In genomic region chr19:46784262-46785053, GRCh38 we compare ENCODE assay signal across 1 cellular context.
TF ChIP-seq lines count a peak whose summit lies in the region.

No MANE protein-coding gene starts in this region.

TF ChIP-seq in HepG2, 621 proteins besides CTCF, POLR2A, EP300 and RAD21 (continued from another document and continues in another):
- TF ChIP-seq ZNF18 (CRISPR knock-in tag; IDR thresholded peaks at IDR 0.05; ENCODE audit: insufficient replicate concordance) (peak; percentile 26), ZSCAN22 (CRISPR knock-in tag; IDR thresholded peaks at IDR 0.05) (no peak), ZBTB7A (CRISPR knock-in tag; IDR thresholded peaks at IDR 0.05) (0 out of 2 replicates have a peak, but pooled peaks have one; percentile 17), ZC3H4 (CRISPR knock-in tag; IDR thresholded peaks at IDR 0.05; ENCODE audit: borderline replicate concordance) (0 out of 2 replicates have a peak, but pooled peaks have one; percentile 15), ZNF207 (IDR thresholded peaks at IDR 0.05; ENCODE audit: borderline replicate concordance) (no peak), EZH2 (conservative IDR thresholded peaks at IDR 0.05; ENCODE audit: low read depth, low read length) (no peak), HOXA5 (CRISPR knock-in tag; IDR thresholded peaks at IDR 0.05) (no peak), IRF2 (CRISPR knock-in tag; IDR thresholded peaks at IDR 0.05) (peak; percentile 36; the same call in 1 of the 2 replicates), ZNF224 (CRISPR knock-in tag; IDR thresholded peaks at IDR 0.05) (no peak), ZBTB20 (CRISPR knock-in tag; IDR thresholded peaks at IDR 0.05; ENCODE audit: borderline replicate concordance, low read depth) (no peak), ZNF143 (CRISPR knock-in tag; IDR thresholded peaks at IDR 0.05) (peak; percentile 75; the same call in 1 of the 2 replicates), ZNF407 (CRISPR knock-in tag; IDR thresholded peaks at IDR 0.05; ENCODE audit: not compliant biosample characterization) (peak; percentile 28), ZNF781 (CRISPR knock-in tag; IDR thresholded peaks at IDR 0.05; ENCODE audit: borderline replicate concordance, not compliant biosample characterization) (peak; percentile 9), FOSL2 (CRISPR knock-in tag; IDR thresholded peaks at IDR 0.05) (peak; percentile 60), TCF7 (IDR thresholded peaks at IDR 0.05; ENCODE audit: low read depth) (no peak), ZNF256 (CRISPR knock-in tag; conservative IDR thresholded peaks at IDR 0.05) (no peak), ZC3H13 (CRISPR knock-in tag; IDR thresholded peaks at IDR 0.05) (peak; percentile 96), RBM39 (IDR thresholded peaks at IDR 0.05; ENCODE audit: low read depth, low read length, poor library complexity, severe bottlenecking) (no peak), ZNF253 (CRISPR knock-in tag; IDR thresholded peaks at IDR 0.05; ENCODE audit: borderline replicate concordance) (no peak), KLF6 (CRISPR knock-in tag; IDR thresholded peaks at IDR 0.05) (peak; percentile 48; the same call in 1 of the 2 replicates), PRDM10 (CRISPR knock-in tag; IDR thresholded peaks at IDR 0.05; ENCODE audit: low read depth) (no peak), DR1 (CRISPR knock-in tag; IDR thresholded peaks at IDR 0.05) (no peak), RBM22 (optimal IDR thresholded peaks at IDR 0.05; ENCODE audit: low read length) (peak; percentile 92), FOXA1 (IDR thresholded peaks at IDR 0.05) (no peak), FOXA1 (CRISPR knock-in tag; IDR thresholded peaks at IDR 0.05) (no peak), REL (CRISPR knock-in tag; conservative IDR thresholded peaks at IDR 0.05) (no peak), ZHX2 (IDR thresholded peaks at IDR 0.05; ENCODE audit: low read depth) (no peak), ZHX2 (CRISPR knock-in tag; IDR thresholded peaks at IDR 0.05; ENCODE audit: borderline replicate concordance) (no peak), HDAC6 (IDR thresholded peaks at IDR 0.05; ENCODE audit: low read depth, low read length) (no peak), STAG1 (CRISPR knock-in tag; IDR thresholded peaks at IDR 0.05) (0 out of 2 replicates have a peak, but pooled peaks have one; percentile 10), MYPOP (CRISPR knock-in tag; IDR thresholded peaks at IDR 0.05) (peak; percentile 33; the same call in 1 of the 2 replicates), LRRFIP1 (CRISPR knock-in tag; conservative IDR thresholded peaks at IDR 0.05) (no peak), ZNF672 (CRISPR knock-in tag; IDR thresholded peaks at IDR 0.05) (no peak), NR2C2 (CRISPR knock-in tag; IDR thresholded peaks at IDR 0.05; ENCODE audit: borderline replicate concordance) (peak; percentile 31), EEA1 (CRISPR knock-in tag; IDR thresholded peaks at IDR 0.05; ENCODE audit: borderline replicate concordance) (no peak), HNF4A (CRISPR knock-in tag; IDR thresholded peaks at IDR 0.05) (no peak), CENPBD1 (CRISPR knock-in tag; IDR thresholded peaks at IDR 0.05; ENCODE audit: borderline replicate concordance, low read depth) (no peak), ZNF264 (CRISPR knock-in tag; IDR thresholded peaks at IDR 0.05) (no peak)
